In the genomic region with DNA sequence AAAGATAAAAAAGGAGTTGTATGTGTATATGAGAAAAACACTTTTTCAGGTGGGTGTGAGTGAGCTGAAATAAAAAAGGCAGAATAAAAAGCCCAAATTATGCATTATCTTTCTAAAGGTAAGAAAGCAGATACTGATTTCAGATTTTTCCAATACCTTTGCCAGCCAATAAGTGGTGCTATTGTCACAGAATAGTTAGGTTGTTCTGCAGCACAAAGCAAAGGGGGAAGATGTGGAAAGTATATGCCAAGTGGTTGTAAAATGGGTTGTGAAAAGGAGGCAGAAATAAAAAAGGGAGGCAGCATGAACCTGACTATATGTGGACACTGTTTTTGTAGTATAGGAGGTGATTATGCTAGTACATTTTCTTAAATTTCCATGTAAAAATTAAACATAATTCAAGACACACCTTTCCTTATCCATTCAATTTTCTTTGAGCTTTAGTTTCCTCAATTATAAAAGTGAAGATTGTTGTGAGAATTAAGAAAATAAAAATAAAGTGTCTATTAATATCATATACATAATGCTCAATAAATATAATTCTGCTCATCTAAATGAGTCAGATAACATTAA, we compare ENCODE assay signal across 8 cellular contexts.
A peak's percentile ranks its signal among the peaks of the same experiment; 100 is the strongest.
DNase-seq lines count a peak whose midpoint lies in the region; ATAC-seq and TF ChIP-seq lines count a peak whose summit lies in the region.

No MANE protein-coding gene starts in this region.

- H3K4me3 ChIP-seq in body of pancreas = no peak overlapping the region
- H3K4me3 ChIP-seq in MG63 = no peak overlapping the region

- no peaks in the 10 kb centered on the region for H3K4me1 ChIP-seq in body of pancreas

- no peak overlapping the region for H3K27ac ChIP-seq in body of pancreas

- TF ChIP-seq POLR2A in body of pancreas (IDR thresholded peaks at IDR 0.05) = no peak

- H3K27me3 ChIP-seq in body of pancreas (no peaks in the 10 kb centered on the region), MG63 (no peaks in the 10 kb centered on the region)

- DNase-seq in GDM1 (lab: John Stamatoyannopoulos, UW) (peak; percentile 40), NCI-H526 (lab: John Stamatoyannopoulos, UW) (peak; percentile 44 to 51), body of pancreas (peak in 1 of 4 donors; percentile 12), left lobe of liver (ENCODE audit: low spot score) (no peak), MG63 (no peak), GOT3 (lab: John Stamatoyannopoulos, UW) (no peak)
- no peak for DNase-seq in activated naive CD4-positive, alpha-beta T cell treated with Interleukin-2 at 50 U/mL for 16 hours

- no peaks in the 10 kb centered on the region for H3K9me3 ChIP-seq in body of pancreas
- H3K9me3 ChIP-seq in MG63 = peaks cover 5% of the 10 kb centered on the region

- intact Hi-C loops in body of pancreas (cut with DNase I) = no loop called here

- ATAC-seq in HG02885 (IDR thresholded peaks at IDR 0.05; ENCODE audit: poor library complexity, unreplicated experiment) (peak; percentile 49), body of pancreas (no peak), left lobe of liver (peak; percentile 74)

- H3K36me3 ChIP-seq in body of pancreas (replicated peaks in 1 of 2; ENCODE audit: insufficient read depth in 1 of 2, low read depth in 2 of 2) (no peaks in the 10 kb centered on the region), MG63 (peaks cover 2% of the 10 kb centered on the region)

- peak in 6 of 7 experiments; percentile 36 to 77 (median 74) for TF ChIP-seq CTCF in body of pancreas (IDR thresholded peaks at IDR 0.05)

Comparison
In these comparisons a context has a peak if more than half of its experiments do, and no peak if none do; other contexts are left out.
1. DNase-seq: peak in GDM1 (single experiment) and NCI-H526 (2 of 2); none in left lobe of liver (single experiment), MG63 (single experiment), activated naive CD4-positive, alpha-beta T cell treated with Interleukin-2 at 50 U/mL for 16 hours (single experiment) and GOT3 (single experiment).